8 cellular contexts compared by ENCODE assay signal in the genomic region with DNA sequence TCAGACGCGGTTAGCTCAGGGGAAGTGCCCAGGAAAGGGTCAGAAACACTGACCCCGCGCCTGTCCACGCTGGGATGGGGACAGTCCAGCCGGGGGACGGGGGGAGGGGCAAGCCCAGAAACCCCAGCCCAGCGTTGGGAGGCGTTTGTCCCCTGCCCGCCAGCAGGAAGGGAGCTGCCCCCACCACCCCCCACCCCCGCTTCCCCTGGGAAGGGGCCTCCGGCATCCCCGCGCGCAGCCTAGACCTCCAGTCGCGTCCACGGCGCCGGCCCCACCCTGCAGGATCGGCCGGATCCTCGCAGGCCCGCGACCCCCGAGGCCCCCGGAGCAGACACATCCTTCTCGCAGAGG. TPM values are rescaled to one million over a fixed set of nuclear protein-coding genes. Genes with fewer than 3 reads are reported as not detected.
A peak's percentile ranks its signal among the peaks of the same experiment; 100 is the strongest.
DNase-seq lines count a peak whose midpoint lies in the region; ATAC-seq and TF ChIP-seq lines count a peak whose summit lies in the region.

No MANE protein-coding gene starts in this region.

- DNase-seq in NCI-H748 (lab: John Stamatoyannopoulos, UW; ENCODE audit: unreplicated experiment), result peak; percentile 30
- DNase-seq in NCI-H748 treated with DMSO at 0.1 percent for 48 hours (lab: John Stamatoyannopoulos, UW), result no peak
- DNase-seq in activated CD4-positive, alpha-beta memory T cell treated with anti-CD3 and anti-CD28 coated beads, Interleukin-2, amount 10 ng/mL, durations not matched to agents 7 days and 5 days, result no peak
- no peak for DNase-seq in stomach
- no peak for DNase-seq in NCI-H2227 (lab: John Stamatoyannopoulos, UW; ENCODE audit: unreplicated experiment)
- no peak for DNase-seq in NK-92 (lab: John Stamatoyannopoulos, UW; ENCODE audit: unreplicated experiment)

- TF ChIP-seq POLR2A in stomach (IDR thresholded peaks at IDR 0.05), result no peak

- peaks cover 27 to 50% (median 44%) of the 10 kb centered on the region in 4 donors for H3K4me1 ChIP-seq in stomach

- H3K4me3 ChIP-seq in iPS-11a (ENCODE audit: low read depth, low read length) (peak overlapping the region; percentile 47), stomach (peak overlapping the region; percentile 77 to 94 (median 90))

- no peaks in the 10 kb centered on the region for H3K9me3 Mint-ChIP-seq in activated CD4-positive, alpha-beta memory T cell treated with anti-CD3 and anti-CD28 coated beads, Interleukin-2, amount 10 ng/mL, durations not matched to agents 7 days and 5 days

- no peak for TF ChIP-seq EP300 in stomach (IDR thresholded peaks at IDR 0.05)

- peak overlapping the region; percentile 82 for H3K4me3 Mint-ChIP-seq in activated CD4-positive, alpha-beta memory T cell treated with anti-CD3 and anti-CD28 coated beads, Interleukin-2, amount 10 ng/mL, durations not matched to agents 7 days and 5 days

- H3K27ac Mint-ChIP-seq in activated CD4-positive, alpha-beta memory T cell treated with anti-CD3 and anti-CD28 coated beads, Interleukin-2, amount 10 ng/mL, durations not matched to agents 7 days and 5 days, result peak overlapping the region; percentile 74

- peaks cover 13% of the 10 kb centered on the region for H3K36me3 Mint-ChIP-seq in activated CD4-positive, alpha-beta memory T cell treated with anti-CD3 and anti-CD28 coated beads, Interleukin-2, amount 10 ng/mL, durations not matched to agents 7 days and 5 days (ENCODE audit: low read depth)

- H3K4me1 Mint-ChIP-seq in activated CD4-positive, alpha-beta memory T cell treated with anti-CD3 and anti-CD28 coated beads, Interleukin-2, amount 10 ng/mL, durations not matched to agents 7 days and 5 days, result peaks cover 25% of the 10 kb centered on the region

- H3K36me3 ChIP-seq in stomach, result peaks cover 0 to 24% (median 18%) of the 10 kb centered on the region in 4 donors

- WGBS in stomach, 5 donors, result 0 to 4% (median 0%) methylated on average over 3 to 26 of the region's 28 CpGs

- H3K27me3 ChIP-seq in stomach, result no peaks in the 10 kb centered on the region

- POLR2A ChIA-PET in activated CD4-positive, alpha-beta memory T cell treated with anti-CD3 and anti-CD28 coated beads, Interleukin-2, amount 10 ng/mL, durations not matched to agents 7 days and 5 days (lab: Charles Lee), result interaction anchor here (1.2 to 16.0 kb wide), 8 partner anchors 10 to 359 kb away, joined by 3 to 316 read pairs (median 4); a partner anchor contains a TSS

- no peak for TF ChIP-seq CTCF in stomach (IDR thresholded peaks at IDR 0.05)

- intact Hi-C loops in stomach (cut with DNase I; ENCODE audit: low total_unique reads), result no loop called here

- peak overlapping the region; percentile 77 to 89 (median 88) for H3K27ac ChIP-seq in stomach

- H3K27me3 Mint-ChIP-seq in activated CD4-positive, alpha-beta memory T cell treated with anti-CD3 and anti-CD28 coated beads, Interleukin-2, amount 10 ng/mL, durations not matched to agents 7 days and 5 days, result peaks cover 3% of the 10 kb centered on the region

- ATAC-seq in HG02610 (IDR thresholded peaks at IDR 0.05; ENCODE audit: unreplicated experiment), result no peak

- H3K9me3 ChIP-seq in stomach, result no peaks in the 10 kb centered on the region

- CTCF ChIA-PET in activated CD4-positive, alpha-beta memory T cell treated with anti-CD3 and anti-CD28 coated beads, Interleukin-2, amount 10 ng/mL, durations not matched to agents 7 days and 5 days (lab: Charles Lee), result interaction anchor here (0.7 to 4.5 kb wide), 6 partner anchors 9 to 63 kb away, joined by 3 to 35 read pairs (median 4); a partner anchor contains a TSS

RNA-seq across cellular contexts. Expression of a gene that starts 0.3 kb away (rescaled TPM):
- total RNA-seq in activated CD4-positive, alpha-beta memory T cell treated with anti-CD3 and anti-CD28 coated beads, Interleukin-2, amount 10 ng/mL, durations not matched to agents 7 days and 5 days, result 10 to 100 TPM; 39.8 to 40.0 TPM
- total RNA-seq in stomach, result 100 to 1,000 TPM in 4 of 5 donors, 10 to 100 TPM in 1; 73.3 to 662 (median 174) TPM
- 100 to 1,000 TPM in 2 of 3 donors, 10 to 100 TPM in 1; 98.9 to 126 (median 102) TPM for polyA plus RNA-seq in stomach

RNA-seq across cellular contexts. Expression of a gene that starts 20.5 kb away (rescaled TPM):
- total RNA-seq in activated CD4-positive, alpha-beta memory T cell treated with anti-CD3 and anti-CD28 coated beads, Interleukin-2, amount 10 ng/mL, durations not matched to agents 7 days and 5 days, result 1 to 10 TPM in 1 of 2 experiments, under 1 TPM in 1; 0.93 to 1.3 TPM
- 1 to 10 TPM in 2 of 5 donors, not detected in 3; 1.2 to 3.3 TPM for total RNA-seq in stomach
- polyA plus RNA-seq in stomach, result 1 to 10 TPM in 2 of 3 donors, not detected in 1; 1.4 to 3.4 TPM

RNA-seq across cellular contexts. Expression of a gene that starts 22.5 kb away (rescaled TPM):
- 100 to 1,000 TPM; 108 to 114 TPM for total RNA-seq in activated CD4-positive, alpha-beta memory T cell treated with anti-CD3 and anti-CD28 coated beads, Interleukin-2, amount 10 ng/mL, durations not matched to agents 7 days and 5 days
- 10 to 100 TPM in 4 of 5 donors, 1 to 10 TPM in 1; 9.9 to 62.6 (median 33.0) TPM for total RNA-seq in stomach
- 10 to 100 TPM; 74.9 to 85.8 (median 80.9) TPM for polyA plus RNA-seq in stomach

RNA-seq across cellular contexts. Expression of a gene that starts 33.7 kb away (rescaled TPM):
- total RNA-seq in activated CD4-positive, alpha-beta memory T cell treated with anti-CD3 and anti-CD28 coated beads, Interleukin-2, amount 10 ng/mL, durations not matched to agents 7 days and 5 days, result 100 to 1,000 TPM; 171 to 178 TPM
- 10 to 100 TPM; 10.5 to 90.4 (median 54.0) TPM for total RNA-seq in stomach
- polyA plus RNA-seq in stomach, result 100 to 1,000 TPM; 114 to 266 (median 166) TPM
